In genomic region chr6:24205020-24205492, GRCh38 we compare ENCODE assay signal across 8 cellular contexts.
DNase-seq lines count a peak whose midpoint lies in the region; ATAC-seq lines count a peak whose summit lies in the region.

No MANE protein-coding gene starts in this region.

- DNase-seq in activated CD4-positive, alpha-beta T cell treated with anti-CD3 and anti-CD28 coated beads for 48 hours, result peak; percentile 7
- DNase-seq in activated CD4-positive, alpha-beta T cell treated with anti-CD3 and anti-CD28 coated beads, Interleukin-2, amount 50 U/mL, for 4 hours, result no peak
- DNase-seq in NCI-H345 (lab: John Stamatoyannopoulos, UW) (peak; percentile 67), astrocyte of the hippocampus (ENCODE audit: low read depth, low spot score) (peak; percentile 64), left kidney (ENCODE audit: low read depth, low spot score) (peak; percentile 73)
- DNase-seq in activated CD4-positive, CD25-positive, alpha-beta regulatory T cell (lab: John Stamatoyannopoulos, UW), result no peak

- ATAC-seq in HG02588 (IDR thresholded peaks at IDR 0.05; ENCODE audit: unreplicated experiment) (peak; percentile 44), HG03457 (IDR thresholded peaks at IDR 0.05; ENCODE audit: unreplicated experiment) (no peak)

Comparison
In these comparisons a context has a peak if more than half of its experiments do, and no peak if none do; other contexts are left out.
1. DNase-seq: peak in activated CD4-positive, alpha-beta T cell treated with anti-CD3 and anti-CD28 coated beads for 48 hours (single experiment), NCI-H345 (single experiment), astrocyte of the hippocampus (single experiment) and left kidney (single experiment); none in activated CD4-positive, alpha-beta T cell treated with anti-CD3 and anti-CD28 coated beads, Interleukin-2, amount 50 U/mL, for 4 hours (0 of 2) and activated CD4-positive, CD25-positive, alpha-beta regulatory T cell (0 of 4).